ENCODE assay signal across 23 cellular contexts in genomic region chr12:1749019-1749418, GRCh38.
"Had no signal": no experiment of that assay in that cellular context is flagged by ENCODE, and none has a peak within 500 bp of the region (broad histone marks: within the 10 kb centered on the region; RNA-seq: fewer than 3 reads in every experiment).

No MANE protein-coding gene starts in this region.

- H3K27ac ChIP-seq: epithelial cell of prostate, neural progenitor cell, parathyroid adenoma, right lobe of liver, thoracic aorta, tibial nerve, upper lobe of left lung had no signal

- FAIRE-seq: keratinocyte, small intestine, urothelium cell line had no signal

- H3K4me2 ChIP-seq: neural progenitor cell had no signal

- H3K4me1 ChIP-seq: neural progenitor cell, parathyroid adenoma had no signal

- H3K4me3 ChIP-seq: dorsolateral prefrontal cortex, gastrocnemius medialis, lung, neural progenitor cell, right lobe of liver, thoracic aorta, tibial nerve, upper lobe of left lung had no signal

- ATAC-seq: esophagus mucosa; gastrocnemius medialis; left lobe of liver; natural killer cell; stimulated activated naive B cell treated with anti-CD40 and anti-IgM and Interleukin-4, amounts not matched to agents 10 μg/mL and 1 μg/mL and 100 μg/mL, for 72 hours had no signal

- H3K9ac ChIP-seq: neural progenitor cell, parathyroid adenoma had no signal

- H3K27me3 ChIP-seq: dorsolateral prefrontal cortex, gastrocnemius medialis, neural progenitor cell, right lobe of liver, tibial nerve, upper lobe of left lung had no signal

- H3K36me3 ChIP-seq: gastrocnemius medialis, right lobe of liver, thoracic aorta had no signal

- H2AFZ ChIP-seq: neural progenitor cell, parathyroid adenoma had no signal

- DNase-seq: cortex of kidney; dorsolateral prefrontal cortex; effector CD4-positive, alpha-beta T cell; foreskin fibroblast; gastrocnemius medialis; head of caudate nucleus; natural killer cell; right lobe of liver; small intestine; stimulated activated CD4-positive, alpha-beta T cell treated with anti-CD3 and anti-CD28 coated beads, Interleukin-15, amount 100 ng/mL, for 24 hours; stimulated activated CD4-positive, alpha-beta T cell treated with anti-CD3 and anti-CD28 coated beads, Interleukin-2, amount 100 ng/mL, for 48 hours; stimulated activated naive B cell treated with anti-CD40 and anti-IgM and Interleukin-4, amounts not matched to agents 10 μg/mL and 1 μg/mL and 100 μg/mL, for 72 hours; upper lobe of left lung had no signal
